1 cellular context compared by ENCODE assay signal in the genomic region with DNA sequence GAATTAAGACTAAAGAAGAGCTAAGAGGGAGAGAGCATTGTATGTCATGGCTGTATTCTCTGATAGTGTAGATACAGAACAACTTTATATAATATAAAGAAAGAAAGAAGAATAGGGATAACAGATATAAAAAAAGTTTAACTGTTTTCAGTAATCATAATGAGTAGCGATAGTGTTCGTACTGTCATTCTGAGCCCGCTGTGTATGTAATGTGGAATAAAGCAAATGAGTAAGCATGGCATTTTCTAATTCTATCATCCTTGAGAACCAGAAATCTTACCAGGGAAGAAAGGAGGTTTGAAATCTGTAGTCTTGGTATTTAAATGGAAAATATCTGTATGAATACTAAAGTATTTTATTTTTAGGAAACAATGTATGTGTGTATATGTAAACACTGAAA.
TF ChIP-seq lines count a peak whose summit lies in the region.

No MANE protein-coding gene starts in this region.

TF ChIP-seq in SK-N-SH treated with all-trans-retinoic acid at 6 μM for 48 hours, 23 proteins besides CTCF, POLR2A, EP300 and RAD21 (continued from another document):
- TF ChIP-seq, protein P1, sequence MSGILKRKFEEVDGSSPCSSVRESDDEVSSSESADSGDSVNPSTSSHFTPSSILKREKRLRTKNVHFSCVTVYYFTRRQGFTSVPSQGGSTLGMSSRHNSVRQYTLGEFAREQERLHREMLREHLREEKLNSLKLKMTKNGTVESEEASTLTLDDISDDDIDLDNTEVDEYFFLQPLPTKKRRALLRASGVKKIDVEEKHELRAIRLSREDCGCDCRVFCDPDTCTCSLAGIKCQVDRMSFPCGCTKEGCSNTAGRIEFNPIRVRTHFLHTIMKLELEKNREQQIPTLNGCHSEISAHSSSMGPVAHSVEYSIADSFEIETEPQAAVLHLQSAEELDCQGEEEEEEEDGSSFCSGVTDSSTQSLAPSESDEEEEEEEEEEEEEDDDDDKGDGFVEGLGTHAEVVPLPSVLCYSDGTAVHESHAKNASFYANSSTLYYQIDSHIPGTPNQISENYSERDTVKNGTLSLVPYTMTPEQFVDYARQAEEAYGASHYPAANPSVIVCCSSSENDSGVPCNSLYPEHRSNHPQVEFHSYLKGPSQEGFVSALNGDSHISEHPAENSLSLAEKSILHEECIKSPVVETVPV (CRISPR knock-in tag; IDR thresholded peaks at IDR 0.05) = no peak
- no peak for TF ChIP-seq ZNF8 (CRISPR knock-in tag; IDR thresholded peaks at IDR 0.05)
- TF ChIP-seq SNAI2 (CRISPR knock-in tag; IDR thresholded peaks at IDR 0.05) = no peak
- TF ChIP-seq ESRRG (CRISPR knock-in tag; IDR thresholded peaks at IDR 0.05) = no peak
- no peak for TF ChIP-seq BACH2 (CRISPR knock-in tag; IDR thresholded peaks at IDR 0.05; ENCODE audit: borderline replicate concordance)
